7 cellular contexts compared by ENCODE assay signal in genomic region chr4:73662709-73663546, GRCh38. TPM values are rescaled to one million over a fixed set of nuclear protein-coding genes. Genes with fewer than 3 reads are reported as not detected.
DNase-seq lines count a peak whose midpoint lies in the region; ATAC-seq and TF ChIP-seq lines count a peak whose summit lies in the region.

No MANE protein-coding gene starts in this region.

- no peak overlapping the region for H3K27ac ChIP-seq in uterus

- H3K36me3 ChIP-seq in kidney epithelial cell (ENCODE audit: control insufficient read depth, insufficient read depth, low read length) (no peaks in the 10 kb centered on the region), uterus (no peaks in the 10 kb centered on the region)

- H3K27me3 ChIP-seq in kidney epithelial cell (ENCODE audit: control insufficient read depth, insufficient read depth, low read length) (no peaks in the 10 kb centered on the region), uterus (no peaks in the 10 kb centered on the region)

- DNase-seq in NCI-H187 (lab: John Stamatoyannopoulos, UW) = peak; percentile 47 to 59
- DNase-seq in kidney epithelial cell (ENCODE audit: low read depth) = no peak
- no peak for DNase-seq in uterus
- no peak for DNase-seq in stimulated activated CD4-positive, alpha-beta T cell treated with anti-CD3 and anti-CD28 coated beads, Interleukin-4, amount 100 ng/mL, for 4 hours

- TF ChIP-seq POLR2A in GM18505 (IDR thresholded peaks at IDR 0.05; ENCODE audit: borderline replicate concordance, extremely low read depth, insufficient read depth, insufficient read length) (no peak), uterus (IDR thresholded peaks at IDR 0.05) (no peak)

- no peak overlapping the region for H3K4me3 ChIP-seq in WI38 (ENCODE audit: low read depth, low read length)
- H3K4me3 ChIP-seq in kidney epithelial cell (ENCODE audit: low read depth, low read length) = no peak overlapping the region
- no peak overlapping the region for H3K4me3 ChIP-seq in uterus

- ATAC-seq in GM18505 (IDR thresholded peaks at IDR 0.05; ENCODE audit: unreplicated experiment) (peak; percentile 91), HG02623 (IDR thresholded peaks at IDR 0.05; ENCODE audit: unreplicated experiment) (peak; percentile 90)

- intact Hi-C loops in uterus (cut with DNase I; ENCODE audit: low total_unique reads) = no loop called here

- no peaks in the 10 kb centered on the region for H3K4me1 ChIP-seq in uterus

- TF ChIP-seq CTCF in WI38 (IDR thresholded peaks at IDR 0.05; ENCODE audit: low read depth, low read length) (peak; percentile 20), kidney epithelial cell (IDR thresholded peaks at IDR 0.05; ENCODE audit: insufficient read depth, low read length, poor library complexity, severe bottlenecking) (peak; percentile 35), uterus (IDR thresholded peaks at IDR 0.05) (peak; percentile 28 to 54 (median 40))

- no peaks in the 10 kb centered on the region for H3K9me3 ChIP-seq in uterus

RNA-seq across cellular contexts. Expression of gene RASSF6, which starts 42.7 kb away (rescaled TPM):
- total RNA-seq in kidney epithelial cell (4.4 and 7.0 TPM in 2 replicates), uterus (1 to 10 TPM in 1 of 4 donors, under 1 TPM in 2, not detected in 1; under 0.01 to 1.5 (median 0.06) TPM)

Comparison
In these comparisons a context has a peak if more than half of its experiments do, and no peak if none do; other contexts are left out.
1. DNase-seq: peak in NCI-H187 (2 of 2); none in kidney epithelial cell (single experiment), uterus (0 of 2) and stimulated activated CD4-positive, alpha-beta T cell treated with anti-CD3 and anti-CD28 coated beads, Interleukin-4, amount 100 ng/mL, for 4 hours (0 of 2).
2. Peak in every context shown above with its lines, with median percentiles within 50 percentile points of each other: CTCF ChIP-seq.